Comparison of ENCODE assay signal across 8 cellular contexts in the genomic region with DNA sequence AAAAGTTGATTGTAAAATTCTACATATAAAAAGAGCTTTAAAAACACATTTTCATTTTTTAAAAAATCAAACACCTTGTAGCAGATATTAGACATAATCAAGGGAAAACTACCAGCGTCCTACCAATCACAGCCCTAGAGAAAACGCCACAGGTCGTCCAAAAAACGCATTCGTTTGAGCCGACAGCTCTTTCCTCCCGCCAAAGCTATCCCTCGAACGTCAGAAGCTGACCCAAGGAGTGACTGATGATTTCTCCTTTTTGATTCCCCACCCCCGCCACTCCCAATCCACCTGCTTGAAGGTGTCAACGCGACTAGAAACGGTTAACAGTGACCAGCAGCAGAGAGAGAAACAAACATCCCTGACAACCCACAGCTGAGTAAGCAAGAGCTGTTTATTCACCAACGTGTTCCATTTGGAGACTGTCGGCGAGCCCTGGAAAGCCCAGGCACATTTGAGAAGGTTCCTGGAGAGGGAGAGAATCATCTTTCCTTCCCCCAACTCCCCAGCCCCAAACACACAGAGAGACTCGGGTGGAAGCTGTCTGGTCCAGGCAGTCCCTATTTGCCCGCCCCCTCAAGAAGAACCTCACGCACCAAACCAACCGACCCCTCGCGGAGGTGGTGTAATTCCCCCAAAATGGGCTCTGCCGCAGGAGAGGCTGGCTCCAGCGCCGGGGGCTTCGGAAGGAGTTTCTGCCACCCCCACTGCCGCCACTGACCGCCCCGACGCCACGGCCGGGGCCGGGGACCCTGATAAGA. TPM values are rescaled to one million over a fixed set of nuclear protein-coding genes. Genes with fewer than 3 reads are reported as not detected.
DNase-seq lines count a peak whose midpoint lies in the region; ATAC-seq and TF ChIP-seq lines count a peak whose summit lies in the region.

No MANE protein-coding gene starts in this region.

- H3K36me3 ChIP-seq in GM23338 (ENCODE audit: insufficient read depth) (peaks cover 3% of the 10 kb centered on the region; the same call in 1 of the 2 replicates), Loucy (ENCODE audit: insufficient read depth, low read length) (no peaks in the 10 kb centered on the region), colonic mucosa (no peaks in the 10 kb centered on the region)

- peak; percentile 10 for ATAC-seq in GM23338
- ATAC-seq in T-helper 17 cell = peak; percentile 34
- no peak for ATAC-seq in HG03196 (IDR thresholded peaks at IDR 0.05; ENCODE audit: unreplicated experiment)

- peak overlapping the region; percentile 98 for H3K4me3 ChIP-seq in GM23338
- peak overlapping the region; percentile 92 for H3K4me3 ChIP-seq in Loucy (ENCODE audit: low read length, poor library complexity, severe bottlenecking)
- H3K4me3 ChIP-seq in colonic mucosa = peak overlapping the region; percentile 92

- H3K27ac Mint-ChIP-seq in GM23338 = no peak overlapping the region
- peak overlapping the region; percentile 87 for H3K27ac Mint-ChIP-seq in T-helper 17 cell

- H3K27me3 Mint-ChIP-seq in GM23338 (ENCODE audit: insufficient read depth, low read depth, poor library complexity) = peaks cover 3% of the 10 kb centered on the region
- no peaks in the 10 kb centered on the region for H3K27me3 Mint-ChIP-seq in T-helper 17 cell

- H3K79me2 ChIP-seq in GM23338 (replicated peaks; ENCODE audit: insufficient read depth) (peaks cover 42% of the 10 kb centered on the region), Loucy (ENCODE audit: insufficient read depth, low read length) (peaks cover 65% of the 10 kb centered on the region)

- no peak for TF ChIP-seq CTCF in GM23338 (conservative IDR thresholded peaks at IDR 0.05; ENCODE audit: low read depth in 2 of 2)
- TF ChIP-seq CTCF in Loucy (conservative IDR thresholded peaks at IDR 0.05; ENCODE audit: low read length) = no peak
- no peak for TF ChIP-seq CTCF in colonic mucosa (IDR thresholded peaks at IDR 0.05)

- no peaks in the 10 kb centered on the region for H3K9me3 Mint-ChIP-seq in GM23338

- H3K27ac ChIP-seq in GM23338 (ENCODE audit: low read depth) (peak overlapping the region; percentile 92), colonic mucosa (peak overlapping the region; percentile 92)

- H3K9me3 ChIP-seq in Loucy (ENCODE audit: insufficient read depth, low read depth, low read length) (no peaks in the 10 kb centered on the region), T-helper 17 cell (ENCODE audit: control insufficient read depth, low read length, poor library complexity, severe bottlenecking) (no peaks in the 10 kb centered on the region), colonic mucosa (no peaks in the 10 kb centered on the region)

- peaks cover 12% of the 10 kb centered on the region; the same call in 1 of the 2 replicates for H3K4me1 ChIP-seq in GM23338 (ENCODE audit: insufficient read depth)
- H3K4me1 ChIP-seq in Loucy (ENCODE audit: insufficient read depth, low read length, poor library complexity, severe bottlenecking) = peaks cover 42% of the 10 kb centered on the region
- H3K4me1 ChIP-seq in colonic mucosa = no peaks in the 10 kb centered on the region

- H2AFZ ChIP-seq in GM23338 = peak overlapping the region; percentile 99
- peak overlapping the region; percentile 98 for H2AFZ ChIP-seq in Loucy (ENCODE audit: low read length)

- H3K9ac ChIP-seq in Loucy (ENCODE audit: low read depth, low read length, poor library complexity, severe bottlenecking) (peak overlapping the region; percentile 99), colonic mucosa (ENCODE audit: low read depth in 2 of 2, low read length in 2 of 2) (peak overlapping the region; percentile 74 to 75)

- H3F3A ChIP-seq in GM23338 (replicated peaks; ENCODE audit: low read depth) (no peaks in the 10 kb centered on the region), Loucy (ENCODE audit: low read depth) (0 out of 2 replicates have a peak, but pooled peaks cover 3% of the 10 kb centered on the region)

- H3K9me2 ChIP-seq in GM23338 (ENCODE audit: insufficient read depth) = no peaks in the 10 kb centered on the region
- no peaks in the 10 kb centered on the region for H3K9me2 ChIP-seq in Loucy (replicated peaks; ENCODE audit: low read depth, low read length)

- peak; percentile 45 for DNase-seq in GM03348 (ENCODE audit: low spot score)
- DNase-seq in GM23338 (ENCODE audit: low spot score) = peak; percentile 51
- peak; percentile 5 to 34 (median 22) for DNase-seq in T-helper 17 cell
- peak; percentile 77 for DNase-seq in colonic mucosa
- peak; percentile 77 for DNase-seq in left kidney (ENCODE audit: low read depth, low spot score)
- peak; percentile 23 for DNase-seq in stimulated activated CD4-positive, alpha-beta T cell treated with anti-CD3 and anti-CD28 coated beads, Interleukin-4, amount 100 ng/mL, for 24 hours

- H3K4me1 Mint-ChIP-seq in GM23338 (peaks cover 18% of the 10 kb centered on the region), T-helper 17 cell (peaks cover 21% of the 10 kb centered on the region)

- intact Hi-C loops in colonic mucosa (cut with DNase I) = loop anchor here (2.0 to 5.0 kb wide), 2 partner anchors 49 to 203 kb away; no protein-coding TSS in a partner anchor

- H3K36me3 Mint-ChIP-seq in GM23338 (ENCODE audit: low read depth) (peaks cover 9% of the 10 kb centered on the region), T-helper 17 cell (ENCODE audit: low read depth) (no peaks in the 10 kb centered on the region)

- H3K4me2 ChIP-seq in GM23338 (peak overlapping the region; percentile 93), Loucy (ENCODE audit: low read depth, low read length, poor library complexity, severe bottlenecking) (peak overlapping the region; percentile 75)

- peak overlapping the region; percentile 97 for H3K4me3 Mint-ChIP-seq in GM23338
- H3K4me3 Mint-ChIP-seq in T-helper 17 cell = peak overlapping the region; percentile 94

- H4K20me1 ChIP-seq in GM23338 (replicated peaks; ENCODE audit: insufficient read depth) (peaks cover 22% of the 10 kb centered on the region), Loucy (ENCODE audit: insufficient read depth, low read length, poor library complexity, severe bottlenecking) (peaks cover 38% of the 10 kb centered on the region)

- H3K27me3 ChIP-seq in GM23338 (ENCODE audit: insufficient read depth) = no peaks in the 10 kb centered on the region
- H3K27me3 ChIP-seq in Loucy (ENCODE audit: insufficient read depth, low read length, poor library complexity, severe bottlenecking) = peaks cover 5% of the 10 kb centered on the region
- H3K27me3 ChIP-seq in colonic mucosa = no peaks in the 10 kb centered on the region

TF ChIP-seq in GM23338, 12 proteins besides CTCF, POLR2A, EP300 and RAD21 (continues in another document):
- no peak for TF ChIP-seq CREB1 (CRISPR knock-in tag; IDR thresholded peaks at IDR 0.05; ENCODE audit: low read depth)

RNA-seq across cellular contexts. Expression of a gene that starts 0.6 kb away (rescaled TPM):
- total RNA-seq in GM23338 (2014; rRNA removed; shearing (Covaris generic)) = 1.6 and 1.9 TPM in 2 replicates
- polyA plus RNA-seq in GM23338 (2016; fragmentation: Nextera tagmentation; extraction: Ambion mirVana) = 0.74 and 0.82 TPM in 2 replicates
- total RNA-seq in T-helper 17 cell = 1 to 10 TPM; 3.2 to 3.7 TPM
- 1 to 10 TPM; 4.4 to 7.9 TPM for total RNA-seq in colonic mucosa

RNA-seq across cellular contexts. Expression of a gene that starts 0.7 kb away (rescaled TPM):
- 14.2 and 15.6 TPM in 2 replicates for total RNA-seq in GM23338 (2014; rRNA removed; shearing (Covaris generic))
- 11.1 and 12.9 TPM in 2 replicates for polyA plus RNA-seq in GM23338 (2016; fragmentation: Nextera tagmentation; extraction: Ambion mirVana)
- total RNA-seq in T-helper 17 cell (10 to 100 TPM; 27.3 to 30.8 TPM), colonic mucosa (10 to 100 TPM; 37.3 to 42.8 TPM)

Comparison
In these comparisons a context has a peak if more than half of its experiments do, and no peak if none do; other contexts are left out.
1. DNase-seq: peak in every context shown above with its lines; median percentile 77 in colonic mucosa; 77 in left kidney; 51 in GM23338; 45 in GM03348; 23 in stimulated activated CD4-positive, alpha-beta T cell treated with anti-CD3 and anti-CD28 coated beads, Interleukin-4, amount 100 ng/mL, for 24 hours; 22 in T-helper 17 cell.